ENCODE assay signal across 9 cellular contexts in the genomic region with DNA sequence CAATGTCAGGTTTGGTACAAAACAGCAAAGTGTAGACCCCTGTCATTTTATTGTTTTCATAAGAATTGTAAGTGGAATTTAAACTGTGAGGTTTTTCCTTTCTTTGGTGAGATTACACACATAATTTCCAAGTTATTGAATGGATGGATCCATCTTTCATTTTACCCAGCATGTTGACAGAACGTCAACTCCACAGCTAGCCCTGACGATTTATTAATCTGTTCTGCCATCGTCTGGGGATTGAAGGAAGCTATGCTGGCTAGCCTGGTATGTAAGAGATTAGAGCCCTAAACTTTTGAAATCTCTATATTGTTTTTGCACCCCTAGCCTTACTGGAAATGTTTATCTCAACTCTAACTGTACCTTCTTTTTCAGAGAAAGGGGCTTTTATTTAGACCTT. TPM values are rescaled to one million over a fixed set of nuclear protein-coding genes. Genes with fewer than 3 reads are reported as not detected.
DNase-seq lines count a peak whose midpoint lies in the region; ATAC-seq and TF ChIP-seq lines count a peak whose summit lies in the region.
"Had no signal": no experiment of that assay in that cellular context is flagged by ENCODE, and none has a peak within 500 bp of the region (broad histone marks: within the 10 kb centered on the region; RNA-seq: fewer than 3 reads in every experiment).

No MANE protein-coding gene starts in this region.

- no peaks in the 10 kb centered on the region for H3K36me3 Mint-ChIP-seq in IgD-negative memory B cell
- peaks cover 7% of the 10 kb centered on the region for H3K36me3 Mint-ChIP-seq in osteocyte (ENCODE audit: unreplicated experiment)

- no peaks in the 10 kb centered on the region for H3K27me3 Mint-ChIP-seq in IgD-negative memory B cell
- no peaks in the 10 kb centered on the region for H3K27me3 Mint-ChIP-seq in osteocyte (ENCODE audit: unreplicated experiment)

- ATAC-seq in HG03159 (IDR thresholded peaks at IDR 0.05; ENCODE audit: unreplicated experiment), result no peak

- DNase-seq in NCI-H2171 treated with DMSO at 0.1 percent for 48 hours (lab: John Stamatoyannopoulos, UW), result peak; percentile 28
- no peak for DNase-seq in NCI-H2171 (lab: John Stamatoyannopoulos, UW)
- DNase-seq in amniotic epithelial cell (ENCODE audit: low read depth), result peak; percentile 50
- DNase-seq in osteocyte (ENCODE audit: extremely low spot score, unreplicated experiment), result no peak
- no peak for DNase-seq in activated CD4-positive, CD25-positive, alpha-beta regulatory T cell treated with anti-CD3 and anti-CD28 coated beads, Interleukin-2, amount 50 U/mL, for 72 hours
- no peak for DNase-seq in activated CD4-positive, alpha-beta T cell treated with anti-CD3 and anti-CD28 coated beads, Interleukin-2, amount 50 U/mL, for 48 hours
- DNase-seq: activated CD4-positive, alpha-beta T cell treated with anti-CD3 and anti-CD28 coated beads, Interleukin-2, amount 10 ng/mL, durations not matched to agents 24 days and 14 days had no signal

- TF ChIP-seq CTCF in osteocyte (IDR thresholded peaks at IDR 0.05), result peak; percentile 64

- H3K27ac Mint-ChIP-seq in IgD-negative memory B cell, result peak overlapping the region in 2 of 3 donors; percentile 14 to 54
- H3K27ac Mint-ChIP-seq in osteocyte (ENCODE audit: unreplicated experiment), result no peak overlapping the region
- H3K27ac Mint-ChIP-seq: activated CD4-positive, alpha-beta T cell treated with anti-CD3 and anti-CD28 coated beads, Interleukin-2, amount 10 ng/mL, durations not matched to agents 24 days and 14 days had no signal

- H3K4me3 Mint-ChIP-seq in IgD-negative memory B cell (no peak overlapping the region), osteocyte (ENCODE audit: unreplicated experiment) (no peak overlapping the region)
- H3K4me3 Mint-ChIP-seq: activated CD4-positive, alpha-beta T cell treated with anti-CD3 and anti-CD28 coated beads, Interleukin-2, amount 10 ng/mL, durations not matched to agents 24 days and 14 days had no signal

- H3K9me3 Mint-ChIP-seq in IgD-negative memory B cell (no peaks in the 10 kb centered on the region), osteocyte (ENCODE audit: unreplicated experiment) (no peaks in the 10 kb centered on the region)
- H3K9me3 Mint-ChIP-seq: activated CD4-positive, alpha-beta T cell treated with anti-CD3 and anti-CD28 coated beads, Interleukin-2, amount 10 ng/mL, durations not matched to agents 24 days and 14 days had no signal

- H3K4me1 Mint-ChIP-seq in IgD-negative memory B cell, result peaks cover 10 to 20% (median 15%) of the 10 kb centered on the region in 3 donors
- H3K4me1 Mint-ChIP-seq in osteocyte (ENCODE audit: unreplicated experiment), result peaks cover 19% of the 10 kb centered on the region
- H3K4me1 Mint-ChIP-seq: activated CD4-positive, alpha-beta T cell treated with anti-CD3 and anti-CD28 coated beads, Interleukin-2, amount 10 ng/mL, durations not matched to agents 24 days and 14 days had no signal

RNA-seq across cellular contexts. Expression of a gene that starts 8.6 kb away (rescaled TPM):
- 5.9 TPM for polyA plus RNA-seq in IgD-negative memory B cell
- 0.26 and 0.81 TPM in 2 replicates for total RNA-seq in osteocyte
- total RNA-seq: activated CD4-positive, alpha-beta T cell treated with anti-CD3 and anti-CD28 coated beads, Interleukin-2, amount 10 ng/mL, durations not matched to agents 24 days and 14 days had no signal

RNA-seq across cellular contexts. Expression of a gene that starts 58.7 kb away (rescaled TPM):
- 50.4 TPM for polyA plus RNA-seq in IgD-negative memory B cell
- total RNA-seq in osteocyte, result 37.4 and 42.0 TPM in 2 replicates

Comparison
In these comparisons a context has a peak if more than half of its experiments do, and no peak if none do; other contexts are left out.
1. DNase-seq: peak in NCI-H2171 treated with DMSO at 0.1 percent for 48 hours (single experiment) and amniotic epithelial cell (single experiment); none in NCI-H2171 (single experiment), osteocyte (single experiment), activated CD4-positive, CD25-positive, alpha-beta regulatory T cell treated with anti-CD3 and anti-CD28 coated beads, Interleukin-2, amount 50 U/mL, for 72 hours (single experiment) and activated CD4-positive, alpha-beta T cell treated with anti-CD3 and anti-CD28 coated beads, Interleukin-2, amount 50 U/mL, for 48 hours (0 of 2).